ENCODE assay signal across 8 cellular contexts in the genomic region with DNA sequence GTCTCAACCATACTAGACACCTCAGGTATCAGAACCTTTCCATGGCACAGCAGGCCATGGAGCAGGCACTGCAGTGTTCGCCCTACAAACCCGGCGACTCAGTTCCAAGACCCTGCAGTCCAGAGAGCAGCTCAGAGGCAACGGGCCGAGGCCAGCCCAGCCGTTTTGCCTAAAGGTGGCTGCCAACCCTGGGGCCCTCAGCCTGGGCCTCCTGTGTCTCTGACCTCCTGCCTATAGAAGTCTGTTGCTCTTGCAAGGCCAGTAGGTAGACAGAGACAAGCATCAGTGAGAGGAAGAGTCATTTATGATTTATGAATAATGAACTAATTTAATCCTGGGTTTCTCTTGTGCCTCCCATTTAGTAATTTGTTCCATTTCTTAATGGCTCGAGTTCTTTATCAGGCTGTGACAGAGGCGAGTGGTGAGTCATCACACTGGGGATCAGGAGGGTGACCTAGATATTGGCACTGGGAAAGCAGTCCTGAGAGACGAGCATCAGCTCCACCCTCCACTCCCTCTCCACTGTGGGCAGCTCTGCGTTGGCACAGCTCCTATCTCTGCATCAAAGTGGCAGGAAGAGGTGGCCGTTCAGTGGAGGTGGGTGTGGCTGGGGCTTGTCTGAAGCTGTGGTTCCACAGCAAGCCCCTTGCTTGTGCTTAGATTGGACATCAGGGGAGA.
DNase-seq lines count a peak whose midpoint lies in the region; ATAC-seq, FAIRE-seq and TF ChIP-seq lines count a peak whose summit lies in the region.

No MANE protein-coding gene starts in this region.

- H3K4me1 ChIP-seq in BLaER1 treated with 17β-estradiol and CSF1 and Interleukin-3, amounts not matched to agents 10 nM and 100 nM: peaks cover 21 to 49% (median 38%) of the 10 kb centered on the region in 10 experiments
- H3K4me1 ChIP-seq in ascending aorta: peaks cover 7 to 32% of the 10 kb centered on the region in 2 donors
- peaks cover 14% of the 10 kb centered on the region for H3K4me1 ChIP-seq in HepG2 (ENCODE audit: insufficient read depth, low read length)
- H3K4me1 ChIP-seq in tibial nerve: peaks cover 0 to 41% (median 21%) of the 10 kb centered on the region in 4 donors

- no peaks in the 10 kb centered on the region for H3K79me2 ChIP-seq in HepG2 (ENCODE audit: insufficient read depth, low read length)

- no peak for TF ChIP-seq EP300 in HepG2 (IDR thresholded peaks at IDR 0.05; ENCODE audit: low read depth in 2 of 2, low read length in 2 of 2)
- TF ChIP-seq EP300 in HepG2 (CRISPR knock-in tag; IDR thresholded peaks at IDR 0.05; ENCODE audit: borderline replicate concordance): no peak
- peak in 1 of 2 donors; percentile 55 for TF ChIP-seq EP300 in tibial nerve (IDR thresholded peaks at IDR 0.05)

- DNase-seq in NCI-H226: peak; percentile 16
- DNase-seq in ascending aorta (ENCODE audit: low spot score in 2 of 2): peak; percentile 49 to 92
- no peak for DNase-seq in HepG2 (ENCODE audit: low spot score)
- DNase-seq in tibial nerve (ENCODE audit: low spot score in 2 of 2): peak; percentile 38 to 48
- no peak for DNase-seq in HuH-7.5 (ENCODE audit: low spot score)
- no peak for DNase-seq in amniotic stem cell (lab: John Stamatoyannopoulos, UW)

- no peak overlapping the region for H3K9ac ChIP-seq in BLaER1 treated with 17β-estradiol and CSF1 and Interleukin-3, amounts not matched to agents 10 nM and 100 nM
- no peak overlapping the region for H3K9ac ChIP-seq in HepG2 (ENCODE audit: insufficient read depth, low read depth, low read length)

- intact Hi-C loops in ascending aorta (cut with DNase I): loop anchor here (1.0 to 10.0 kb wide), 8 partner anchors 37 to 483 kb away; a partner anchor contains a TSS
- intact Hi-C loops in HepG2 (cut with micrococcal nuclease; ENCODE audit: unreplicated experiment): no loop called here

- H3K9me3 ChIP-seq in BLaER1 treated with 17β-estradiol and CSF1 and Interleukin-3, amounts not matched to agents 10 nM and 100 nM (replicated peaks in 1 of 11): no peaks in the 10 kb centered on the region
- H3K9me3 ChIP-seq in ascending aorta: no peaks in the 10 kb centered on the region
- H3K9me3 ChIP-seq in HepG2 (ENCODE audit: low read length): no peaks in the 10 kb centered on the region
- H3K9me3 ChIP-seq in tibial nerve: no peaks in the 10 kb centered on the region

- no peaks in the 10 kb centered on the region for H3K36me3 ChIP-seq in BLaER1 treated with 17β-estradiol and CSF1 and Interleukin-3, amounts not matched to agents 10 nM and 100 nM
- H3K36me3 ChIP-seq in ascending aorta (no peaks in the 10 kb centered on the region), HepG2 (replicated peaks in 1 of 2; ENCODE audit: control insufficient read depth in 1 of 2, insufficient read depth in 2 of 2, low read length in 2 of 2) (no peaks in the 10 kb centered on the region), tibial nerve (no peaks in the 10 kb centered on the region)

- in situ Hi-C loops in HepG2 (cut with HindIII; ENCODE audit: extremely low pct_ligation_motif_present, low pct_unique_long_range_greater_than_20kb): no loop called here

- POLR2A ChIA-PET in HepG2 (lab: Yijun Ruan, JAX): no interaction called here

- no peak overlapping the region for H3K4me3 ChIP-seq in BLaER1 treated with 17β-estradiol and CSF1 and Interleukin-3, amounts not matched to agents 10 nM and 100 nM
- H3K4me3 ChIP-seq in ascending aorta (no peak overlapping the region), HepG2 (replicated peaks in 1 of 3; ENCODE audit: insufficient read depth in 1 of 3, low read depth in 2 of 3, low read length in 3 of 3) (no peak overlapping the region), tibial nerve (no peak overlapping the region)

- H3K27ac ChIP-seq in BLaER1 treated with 17β-estradiol and CSF1 and Interleukin-3, amounts not matched to agents 10 nM and 100 nM: no peak overlapping the region; a peak in 2 of 22 replicates
- peak overlapping the region; percentile 92 to 94 for H3K27ac ChIP-seq in ascending aorta
- H3K27ac ChIP-seq in HepG2 (ENCODE audit: extremely low read length, insufficient read depth, low read length): no peak overlapping the region
- peak overlapping the region; percentile 50 to 84 (median 76) for H3K27ac ChIP-seq in tibial nerve

- CTCF ChIA-PET in HepG2 (lab: Yijun Ruan, JAX; ENCODE audit: low intra/inter-chr PET ratio, low total read pairs): interaction anchor here (1.9 kb wide), 1 partner anchor 428 kb away, joined by 6 read pairs; no protein-coding TSS in a partner anchor

- WGBS in HepG2 (ENCODE audit: low lambda C conversion rate): 0% methylated on average over 5 of the region's 11 CpGs
- WGBS in tibial nerve, 2 donors: 34 to 46% methylated on average over 8 to 11 of the region's 11 CpGs

- no peak for TF ChIP-seq POLR2A in HepG2 (IDR thresholded peaks at IDR 0.05; ENCODE audit: insufficient read depth in 1 of 2, low read depth in 2 of 2, low read length in 2 of 2)
- no peak for TF ChIP-seq POLR2A in tibial nerve (IDR thresholded peaks at IDR 0.05)

- ATAC-seq in HepG2 (peak; percentile 24), GM21381 (IDR thresholded peaks at IDR 0.05; ENCODE audit: unreplicated experiment) (no peak)

- no peak for TF ChIP-seq RAD21 in HepG2 (CRISPR knock-in tag; IDR thresholded peaks at IDR 0.05)

- peak overlapping the region; percentile 4 to 57 (median 34) for H3K4me2 ChIP-seq in BLaER1 treated with 17β-estradiol and CSF1 and Interleukin-3, amounts not matched to agents 10 nM and 100 nM
- H3K4me2 ChIP-seq in HepG2 (ENCODE audit: low read depth, low read length): no peak overlapping the region

- no peaks in the 10 kb centered on the region for H4K20me1 ChIP-seq in BLaER1 treated with 17β-estradiol and CSF1 and Interleukin-3, amounts not matched to agents 10 nM and 100 nM
- no peaks in the 10 kb centered on the region for H4K20me1 ChIP-seq in HepG2 (ENCODE audit: insufficient read depth, low read length)

- no peak for FAIRE-seq in HepG2 (lab: Jason Lieb, UNC)

- H2AFZ ChIP-seq in HepG2 (ENCODE audit: low read length): no peak overlapping the region

- TF ChIP-seq CTCF in ascending aorta (IDR thresholded peaks at IDR 0.05): no peak
- TF ChIP-seq CTCF in HepG2 (CRISPR knock-in tag; IDR thresholded peaks at IDR 0.05): no peak
- no peak for TF ChIP-seq CTCF in tibial nerve (IDR thresholded peaks at IDR 0.05)

- H3K27me3 ChIP-seq in BLaER1 treated with 17β-estradiol and CSF1 and Interleukin-3, amounts not matched to agents 10 nM and 100 nM: no peaks in the 10 kb centered on the region
- H3K27me3 ChIP-seq in ascending aorta (no peaks in the 10 kb centered on the region), HepG2 (ENCODE audit: control insufficient read depth in 1 of 2, insufficient read depth in 2 of 2, low read length in 2 of 2) (peaks cover 0 to 14% of the 10 kb centered on the region in 2 experiments; a peak in 2 of 5 replicates), tibial nerve (no peaks in the 10 kb centered on the region)

- BruUV-seq in HepG2 (replicated peaks; lab: Mats Ljungman, UMichigan): no TSS peak

TF ChIP-seq in HepG2, 621 proteins besides CTCF, POLR2A, EP300 and RAD21:
- TF ChIP-seq ZFP82 (CRISPR knock-in tag; IDR thresholded peaks at IDR 0.05; ENCODE audit: borderline replicate concordance) (no peak), FOSL2 (CRISPR knock-in tag; IDR thresholded peaks at IDR 0.05) (peak; percentile 66)
TF ChIP-seq in HepG2: peak in this region for 1.

Comparison
In these comparisons a context has a peak if more than half of its experiments do, and no peak if none do; other contexts are left out.
1. H3K27ac ChIP-seq: peak in ascending aorta (2 of 2) and tibial nerve (4 of 4); none in BLaER1 treated with 17β-estradiol and CSF1 and Interleukin-3, amounts not matched to agents 10 nM and 100 nM (0 of 11) and HepG2 (single experiment).
2. DNase-seq: peak in NCI-H226 (single experiment), ascending aorta (2 of 2) and tibial nerve (2 of 2); none in HepG2 (single experiment), HuH-7.5 (single experiment) and amniotic stem cell (single experiment).